In genomic region chr20:53349730-53350129, GRCh38 we compare ENCODE assay signal across 26 cellular contexts.
A peak's percentile ranks its signal among the peaks of the same experiment; 100 is the strongest.
DNase-seq lines count a peak whose midpoint lies in the region; ATAC-seq, FAIRE-seq and TF ChIP-seq lines count a peak whose summit lies in the region.
"Had no signal": no experiment of that assay in that cellular context is flagged by ENCODE, and none has a peak within 500 bp of the region (broad histone marks: within the 10 kb centered on the region; RNA-seq: fewer than 3 reads in every experiment).

No MANE protein-coding gene starts in this region.

- intact Hi-C loops in HepG2 (cut with micrococcal nuclease; ENCODE audit: unreplicated experiment), result no loop called here

- TF ChIP-seq POLR2A in A549 (IDR thresholded peaks at IDR 0.05; ENCODE audit: low read length) (no peak), HepG2 (IDR thresholded peaks at IDR 0.05; ENCODE audit: insufficient read depth in 1 of 2, low read depth in 2 of 2, low read length in 2 of 2) (no peak)

- H3K36me3 ChIP-seq in SK-N-MC (ENCODE audit: insufficient read depth, low read length) (no peaks in the 10 kb centered on the region), HepG2 (replicated peaks in 1 of 2; ENCODE audit: control insufficient read depth in 1 of 2, insufficient read depth in 2 of 2, low read length in 2 of 2) (no peaks in the 10 kb centered on the region)
- H3K36me3 ChIP-seq: BE2C, BLaER1 had no signal

- POLR2A ChIA-PET in A549 (lab: Yijun Ruan, JAX) (no interaction called here), HepG2 (lab: Yijun Ruan, JAX) (no interaction called here)

- H3K9me3 Mint-ChIP-seq in activated CD8-positive, alpha-beta memory T cell treated with anti-CD3 and anti-CD28 coated beads, Interleukin-2, amount 10 ng/mL, durations not matched to agents 7 days and 5 days (ENCODE audit: low read depth), result no peaks in the 10 kb centered on the region

- H3K79me2 ChIP-seq in HepG2 (ENCODE audit: insufficient read depth, low read length), result no peaks in the 10 kb centered on the region

- no peak for DNase-seq in A549 (ENCODE audit: low read depth in 1 of 2, low spot score in 1 of 2)
- peak; percentile 58 for DNase-seq in SK-N-MC (ENCODE audit: low read depth, low spot score)
- DNase-seq in HepG2 (ENCODE audit: low spot score), result no peak
- no peak for DNase-seq in globus pallidus (ENCODE audit: low spot score)
- no peak for DNase-seq in activated CD8-positive, alpha-beta memory T cell treated with anti-CD3 and anti-CD28 coated beads, Interleukin-2, amount 10 ng/mL, durations not matched to agents 7 days and 5 days
- DNase-seq: ACHN; BE2C; C1 segment of cervical spinal cord; CD4-positive, alpha-beta memory T cell; CD4-positive, CD25-positive, alpha-beta regulatory T cell; CD8-positive, alpha-beta memory T cell; COR-L47; DMS 273 treated with DMSO at 0.1 percent for 48 hours; DMS153; DMS53; DMS79; DND-41; EL; GDM1 had no signal

- in situ Hi-C loops in HepG2 (cut with HindIII; ENCODE audit: extremely low pct_ligation_motif_present, low pct_unique_long_range_greater_than_20kb), result no loop called here

- no peak for TF ChIP-seq CTCF in A549 (IDR thresholded peaks at IDR 0.05)
- no peak for TF ChIP-seq CTCF in HepG2 (CRISPR knock-in tag; IDR thresholded peaks at IDR 0.05)

- H3K9me3 ChIP-seq in A549 (peaks cover under 1% of the 10 kb centered on the region; the same call in 1 of the 3 replicates), SK-N-MC (ENCODE audit: low read depth, low read length) (peaks cover 3% of the 10 kb centered on the region; the same call in 1 of the 2 replicates), HepG2 (ENCODE audit: low read length) (no peaks in the 10 kb centered on the region)
- H3K9me3 ChIP-seq: BE2C, BLaER1 had no signal

- TF ChIP-seq EP300 in A549 (IDR thresholded peaks at IDR 0.05) (no peak), HepG2 (IDR thresholded peaks at IDR 0.05; ENCODE audit: low read depth in 2 of 2, low read length in 2 of 2) (no peak), HepG2 (CRISPR knock-in tag; IDR thresholded peaks at IDR 0.05; ENCODE audit: borderline replicate concordance) (no peak)

- WGBS in A549 (ENCODE audit: missing lambda C conversion rate), result 46% methylated on average over 2 of the region's 2 CpGs
- WGBS in HepG2 (ENCODE audit: low lambda C conversion rate), result 47% methylated on average over 2 of the region's 2 CpGs

- no peaks in the 10 kb centered on the region for H3K36me3 Mint-ChIP-seq in activated CD8-positive, alpha-beta memory T cell treated with anti-CD3 and anti-CD28 coated beads, Interleukin-2, amount 10 ng/mL, durations not matched to agents 7 days and 5 days
- H3K36me3 Mint-ChIP-seq: CD14-positive monocyte; CD4-positive, CD25-positive, alpha-beta regulatory T cell had no signal

- H3K27ac ChIP-seq in A549 (no peak overlapping the region), SK-N-MC (peak overlapping the region; percentile 40; the same call in 1 of the 2 replicates), HepG2 (ENCODE audit: extremely low read length, insufficient read depth, low read length) (no peak overlapping the region)
- H3K27ac ChIP-seq: 22Rv1, BLaER1 had no signal

- H3K27me3 Mint-ChIP-seq in activated CD8-positive, alpha-beta memory T cell treated with anti-CD3 and anti-CD28 coated beads, Interleukin-2, amount 10 ng/mL, durations not matched to agents 7 days and 5 days, result peaks cover 12% of the 10 kb centered on the region

- no peak overlapping the region for H3K4me2 ChIP-seq in A549
- H3K4me2 ChIP-seq in HepG2 (ENCODE audit: low read depth, low read length), result no peak overlapping the region
- H3K4me2 ChIP-seq: BLaER1 had no signal

- no peak overlapping the region for H2AFZ ChIP-seq in HepG2 (ENCODE audit: low read length)

- no peak overlapping the region for H3K4me3 Mint-ChIP-seq in activated CD8-positive, alpha-beta memory T cell treated with anti-CD3 and anti-CD28 coated beads, Interleukin-2, amount 10 ng/mL, durations not matched to agents 7 days and 5 days
- H3K4me3 Mint-ChIP-seq: CD14-positive monocyte; CD4-positive, alpha-beta memory T cell; CD4-positive, CD25-positive, alpha-beta regulatory T cell; CD8-positive, alpha-beta memory T cell had no signal

- ATAC-seq in A549 (no peak), HepG2 (no peak)
- ATAC-seq in activated CD8-positive, alpha-beta memory T cell treated with anti-CD3 and anti-CD28 coated beads, Interleukin-2, amount 10 ng/mL, durations not matched to agents 7 days and 5 days, result no peak
- ATAC-seq: GM12878 had no signal

- CTCF ChIA-PET in A549 (lab: Yijun Ruan, JAX) (no interaction called here), HepG2 (lab: Yijun Ruan, JAX; ENCODE audit: low intra/inter-chr PET ratio, low total read pairs) (no interaction called here)
- CTCF ChIA-PET in activated CD8-positive, alpha-beta memory T cell treated with anti-CD3 and anti-CD28 coated beads, Interleukin-2, amount 10 ng/mL, durations not matched to agents 7 days and 5 days (lab: Charles Lee), result no interaction called here

- no peaks in the 10 kb centered on the region; a peak in 1 of 5 replicates for H3K27me3 ChIP-seq in HepG2 (ENCODE audit: control insufficient read depth in 1 of 2, insufficient read depth in 2 of 2, low read length in 2 of 2)
- H3K27me3 ChIP-seq: BE2C, BLaER1 had no signal

- no peak overlapping the region for H3K27ac Mint-ChIP-seq in activated CD8-positive, alpha-beta memory T cell treated with anti-CD3 and anti-CD28 coated beads, Interleukin-2, amount 10 ng/mL, durations not matched to agents 7 days and 5 days
- H3K27ac Mint-ChIP-seq: CD14-positive monocyte; CD4-positive, CD25-positive, alpha-beta regulatory T cell; CD8-positive, alpha-beta memory T cell had no signal

- H4K20me1 ChIP-seq in HepG2 (ENCODE audit: insufficient read depth, low read length), result no peaks in the 10 kb centered on the region
- H4K20me1 ChIP-seq: BLaER1 had no signal

- peaks cover 3% of the 10 kb centered on the region for H3K4me1 Mint-ChIP-seq in activated CD8-positive, alpha-beta memory T cell treated with anti-CD3 and anti-CD28 coated beads, Interleukin-2, amount 10 ng/mL, durations not matched to agents 7 days and 5 days
- H3K4me1 Mint-ChIP-seq: CD14-positive monocyte; CD4-positive, alpha-beta memory T cell; CD4-positive, CD25-positive, alpha-beta regulatory T cell had no signal

- no TSS peak for BruUV-seq in HepG2 (replicated peaks; lab: Mats Ljungman, UMichigan)

- FAIRE-seq in A549 (lab: Jason Lieb, UNC) (no peak), HepG2 (lab: Jason Lieb, UNC) (no peak)
- FAIRE-seq: GM12878, GM12892, GM18507, GM19239 had no signal

- H3K9ac ChIP-seq in SK-N-MC (ENCODE audit: insufficient read length), result no peak overlapping the region
- no peak overlapping the region for H3K9ac ChIP-seq in HepG2 (ENCODE audit: insufficient read depth, low read depth, low read length)
- H3K9ac ChIP-seq: BLaER1 had no signal

- H3K4me1 ChIP-seq in A549, result no peaks in the 10 kb centered on the region
- no peaks in the 10 kb centered on the region for H3K4me1 ChIP-seq in HepG2 (ENCODE audit: insufficient read depth, low read length)
- H3K4me1 ChIP-seq: BE2C, BLaER1 had no signal

- no peak for TF ChIP-seq RAD21 in A549 (conservative IDR thresholded peaks at IDR 0.05 in 1 of 2, IDR thresholded peaks at IDR 0.05 in 1 of 2)
- TF ChIP-seq RAD21 in HepG2 (CRISPR knock-in tag; IDR thresholded peaks at IDR 0.05), result no peak

- no peak overlapping the region for H3K4me3 ChIP-seq in A549
- no peak overlapping the region for H3K4me3 ChIP-seq in SK-N-MC
- no peak overlapping the region for H3K4me3 ChIP-seq in HepG2 (replicated peaks in 1 of 3; ENCODE audit: insufficient read depth in 1 of 3, low read depth in 2 of 3, low read length in 3 of 3)
- H3K4me3 ChIP-seq: BLaER1, GM12878 had no signal

TF ChIP-seq in A549, 52 proteins besides CTCF, POLR2A, EP300 and RAD21:
- TF ChIP-seq FOXS1 (CRISPR knock-in tag; IDR thresholded peaks at IDR 0.05), result no peak
- no peak for TF ChIP-seq MYC (IDR thresholded peaks at IDR 0.05; ENCODE audit: borderline replicate concordance, low read length)
- TF ChIP-seq KDM5A (IDR thresholded peaks at IDR 0.05), result no peak
- no peak for TF ChIP-seq HOXA7 (CRISPR knock-in tag; IDR thresholded peaks at IDR 0.05)
- peak; percentile 70 for TF ChIP-seq MAFK (IDR thresholded peaks at IDR 0.05; ENCODE audit: partially characterized antibody)
- TF ChIP-seq NPAS2 (CRISPR knock-in tag; IDR thresholded peaks at IDR 0.05; ENCODE audit: borderline replicate concordance), result no peak
- TF ChIP-seq ZSCAN20 (CRISPR knock-in tag; IDR thresholded peaks at IDR 0.05), result no peak
- TF ChIP-seq HOXB13 (CRISPR knock-in tag; IDR thresholded peaks at IDR 0.05; ENCODE audit: low read depth), result no peak
TF ChIP-seq in A549: peak in this region for 1.

TF ChIP-seq in HepG2, 621 proteins besides CTCF, POLR2A, EP300 and RAD21 (continues in another document):
- TF ChIP-seq MLX (CRISPR knock-in tag; IDR thresholded peaks at IDR 0.05) (no peak), ZNF547 (CRISPR knock-in tag; IDR thresholded peaks at IDR 0.05) (no peak), ZNF281 (CRISPR knock-in tag; IDR thresholded peaks at IDR 0.05; ENCODE audit: borderline replicate concordance) (no peak)

Comparison
In these comparisons a context has a peak if more than half of its experiments do, and no peak if none do; other contexts are left out.
1. Of the 38 proteins assayed by ChIP-seq in both HepG2 and A549: peak only in HepG2: none; only in A549: none; in both: MAFK; in neither: 37.